Comparison of ENCODE assay signal across 17 cellular contexts in the genomic region with DNA sequence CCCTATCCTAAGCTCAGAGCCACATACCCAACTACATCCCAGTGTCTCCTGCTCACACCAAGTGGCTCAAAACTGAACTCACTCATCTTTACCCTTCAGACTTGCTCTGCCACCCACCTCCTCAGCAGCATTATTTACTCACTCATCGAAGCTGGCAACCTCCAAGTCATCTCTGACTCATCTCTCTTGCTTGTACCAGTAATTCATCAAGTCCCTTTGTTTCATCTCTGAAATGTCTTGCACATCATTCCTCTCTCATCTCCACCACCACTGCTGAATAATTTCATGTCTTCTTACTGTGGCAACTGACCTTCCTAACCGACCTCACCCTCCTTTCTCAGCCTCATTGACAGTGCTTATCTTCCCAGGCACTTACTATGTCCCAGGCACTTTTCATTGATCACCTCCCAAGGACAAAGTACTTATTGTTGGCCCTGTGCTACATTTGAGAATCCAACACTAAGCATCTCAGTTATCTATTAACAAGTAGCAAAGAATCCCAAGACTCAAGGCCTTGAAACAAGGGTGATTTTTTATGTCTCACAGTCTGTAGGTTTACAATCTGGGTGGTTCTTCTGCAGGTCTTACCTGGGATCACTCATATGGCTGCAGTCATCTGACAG.
A peak's percentile ranks its signal among the peaks of the same experiment; 100 is the strongest.
DNase-seq lines count a peak whose midpoint lies in the region; ATAC-seq and TF ChIP-seq lines count a peak whose summit lies in the region.
"Had no signal": no experiment of that assay in that cellular context is flagged by ENCODE, and none has a peak within 500 bp of the region (broad histone marks: within the 10 kb centered on the region; RNA-seq: fewer than 3 reads in every experiment).

No MANE protein-coding gene starts in this region.

- no peaks in the 10 kb centered on the region for H3K27me3 ChIP-seq in left ventricle myocardium inferior (ENCODE audit: low read depth)
- H3K27me3 ChIP-seq: BLaER1, gastroesophageal sphincter had no signal

- ATAC-seq in esophagus mucosa, result peak; percentile 74
- ATAC-seq in stimulated activated naive CD8-positive, alpha-beta T cell treated with anti-CD3 and anti-CD28 coated beads, Interleukin-15, amount 100 ng/mL, for 72 hours, result peak; percentile 76
- ATAC-seq: gastroesophageal sphincter, Panc1 had no signal

- no peaks in the 10 kb centered on the region for H3K9me3 Mint-ChIP-seq in stimulated activated naive CD8-positive, alpha-beta T cell treated with anti-CD3 and anti-CD28 coated beads, Interleukin-15, amount 100 ng/mL, for 72 hours
- H3K9me3 Mint-ChIP-seq in type B pancreatic cell, result no peaks in the 10 kb centered on the region
- H3K9me3 Mint-ChIP-seq: dendritic cell treated with granulocyte-macrophage colony-stimulating factor and Interleukin-4, amounts not matched to agents 40 ng/mL and 50 ng/mL, for 4 days; stimulated activated naive CD8-positive, alpha-beta T cell treated with anti-CD3 and anti-CD28 coated beads, Interleukin-15, Interleukin-2, amounts not matched to agents 100 ng/mL and 50 ng/mL, for 24 hours; T-helper 1 cell treated with Interleukin-12 subunit alpha and Interleukin-12 subunit beta and Interleukin-4 antibody, amounts not matched to agents 30 μg/mL and 1 μg/mL, for 36 hours had no signal

- H3K4me1 Mint-ChIP-seq in stimulated activated naive CD8-positive, alpha-beta T cell treated with anti-CD3 and anti-CD28 coated beads, Interleukin-15, amount 100 ng/mL, for 72 hours, result no peaks in the 10 kb centered on the region
- no peaks in the 10 kb centered on the region for H3K4me1 Mint-ChIP-seq in type B pancreatic cell (ENCODE audit: unreplicated experiment)

- H3K27me3 Mint-ChIP-seq in stimulated activated naive CD8-positive, alpha-beta T cell treated with anti-CD3 and anti-CD28 coated beads, Interleukin-15, amount 100 ng/mL, for 72 hours, result peaks cover 14% of the 10 kb centered on the region
- H3K27me3 Mint-ChIP-seq in type B pancreatic cell, result peaks cover 42% of the 10 kb centered on the region

- intact Hi-C loops in cardiac septum (cut with DNase I), result no loop called here
- intact Hi-C loops in left ventricle myocardium inferior (cut with micrococcal nuclease), result no loop called here

- H3K4me1 ChIP-seq in left ventricle myocardium inferior, result peaks cover 19% of the 10 kb centered on the region
- H3K4me1 ChIP-seq: BLaER1, HAP-1, prostate gland had no signal

- no peak overlapping the region for H3K27ac Mint-ChIP-seq in stimulated activated naive CD8-positive, alpha-beta T cell treated with anti-CD3 and anti-CD28 coated beads, Interleukin-15, amount 100 ng/mL, for 72 hours
- no peak overlapping the region for H3K27ac Mint-ChIP-seq in type B pancreatic cell
- H3K27ac Mint-ChIP-seq: dendritic cell treated with granulocyte-macrophage colony-stimulating factor and Interleukin-4, amounts not matched to agents 40 ng/mL and 50 ng/mL, for 4 days; stimulated activated naive CD8-positive, alpha-beta T cell treated with anti-CD3 and anti-CD28 coated beads, Interleukin-15, Interleukin-2, amounts not matched to agents 100 ng/mL and 50 ng/mL, for 24 hours; T-helper 1 cell treated with Interleukin-12 subunit alpha and Interleukin-12 subunit beta and Interleukin-4 antibody, amounts not matched to agents 30 μg/mL and 1 μg/mL, for 36 hours had no signal

- DNase-seq in cardiac septum (ENCODE audit: low spot score) (peak; percentile 36), left ventricle myocardium inferior (no peak), NCI-H226 (peak; percentile 40), type B pancreatic cell (ENCODE audit: extremely low spot score, unreplicated experiment) (no peak), germinal center (ENCODE audit: low spot score) (no peak), SKM-1 treated with dmso at 0.1 percent for 144 hours (lab: John Stamatoyannopoulos, UW; ENCODE audit: unreplicated experiment) (no peak)
- peak in 1 of 2 donors; percentile 12 for DNase-seq in stimulated activated naive CD8-positive, alpha-beta T cell treated with anti-CD3 and anti-CD28 coated beads, Interleukin-15, amount 100 ng/mL, for 72 hours
- DNase-seq: NCI-H1048 had no signal

- H3K36me3 ChIP-seq in left ventricle myocardium inferior, result no peaks in the 10 kb centered on the region
- H3K36me3 ChIP-seq: BLaER1, gastroesophageal sphincter, HAP-1, prostate gland had no signal

- no peak for TF ChIP-seq CTCF in left ventricle myocardium inferior (IDR thresholded peaks at IDR 0.05; ENCODE audit: borderline replicate concordance)
- no peak for TF ChIP-seq CTCF in type B pancreatic cell (conservative IDR thresholded peaks at IDR 0.05)

- no peak overlapping the region for H3K4me3 Mint-ChIP-seq in stimulated activated naive CD8-positive, alpha-beta T cell treated with anti-CD3 and anti-CD28 coated beads, Interleukin-15, amount 100 ng/mL, for 72 hours
- no peak overlapping the region for H3K4me3 Mint-ChIP-seq in type B pancreatic cell
- H3K4me3 Mint-ChIP-seq: dendritic cell treated with granulocyte-macrophage colony-stimulating factor and Interleukin-4, amounts not matched to agents 40 ng/mL and 50 ng/mL, for 4 days; stimulated activated naive CD8-positive, alpha-beta T cell treated with anti-CD3 and anti-CD28 coated beads, Interleukin-15, Interleukin-2, amounts not matched to agents 100 ng/mL and 50 ng/mL, for 24 hours; T-helper 1 cell treated with Interleukin-12 subunit alpha and Interleukin-12 subunit beta and Interleukin-4 antibody, amounts not matched to agents 30 μg/mL and 1 μg/mL, for 36 hours had no signal

- no peaks in the 10 kb centered on the region for H3K9me3 ChIP-seq in left ventricle myocardium inferior (replicated peaks)
- H3K9me3 ChIP-seq: BLaER1, gastroesophageal sphincter, HAP-1, prostate gland had no signal

- H3K4me3 ChIP-seq in left ventricle myocardium inferior, result no peak overlapping the region
- H3K4me3 ChIP-seq: BLaER1, gastroesophageal sphincter, HAP-1, prostate gland had no signal

- no peaks in the 10 kb centered on the region for H3K36me3 Mint-ChIP-seq in type B pancreatic cell

- H3K27ac ChIP-seq in left ventricle myocardium inferior (replicated peaks), result no peak overlapping the region
- H3K27ac ChIP-seq: BLaER1, gastroesophageal sphincter, prostate gland had no signal

Comparison
In these comparisons a context has a peak if more than half of its experiments do, and no peak if none do; other contexts are left out.
1. DNase-seq: peak in cardiac septum (single experiment) and NCI-H226 (single experiment); none in left ventricle myocardium inferior (single experiment), type B pancreatic cell (single experiment), germinal center (single experiment) and SKM-1 treated with dmso at 0.1 percent for 144 hours (single experiment).